In the genomic region with DNA sequence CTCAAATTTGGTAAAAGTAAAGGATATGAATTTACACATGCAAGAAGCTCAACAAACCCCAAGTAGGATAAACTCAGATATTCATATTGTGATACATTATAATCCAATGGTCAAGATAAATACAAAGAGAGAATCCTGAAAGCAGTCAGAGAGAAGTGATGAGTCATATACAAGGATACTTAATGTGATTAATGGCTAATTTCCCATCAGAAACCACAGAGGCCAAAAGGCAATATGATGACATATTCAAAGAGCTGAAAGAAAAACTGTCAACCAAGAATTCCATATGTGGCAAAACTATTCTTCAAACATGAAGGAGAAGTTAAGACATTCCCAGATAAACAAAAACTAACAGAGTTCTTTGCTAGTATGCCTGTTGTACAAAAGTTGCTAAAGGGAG, we compare ENCODE assay signal across 20 cellular contexts. TPM values are rescaled to one million over a fixed set of nuclear protein-coding genes. Genes with fewer than 3 reads are reported as not detected.
DNase-seq lines count a peak whose midpoint lies in the region; ATAC-seq, FAIRE-seq and TF ChIP-seq lines count a peak whose summit lies in the region.
"Had no signal": no experiment of that assay in that cellular context is flagged by ENCODE, and none has a peak within 500 bp of the region (broad histone marks: within the 10 kb centered on the region; RNA-seq: fewer than 3 reads in every experiment).

No MANE protein-coding gene starts in this region.

- no peaks in the 10 kb centered on the region for H3K79me2 ChIP-seq in mammary epithelial cell (ENCODE audit: insufficient read depth, low read length)
- no peaks in the 10 kb centered on the region for H3K79me2 ChIP-seq in keratinocyte (ENCODE audit: control insufficient read depth, insufficient read depth, low read length)

- H2AFZ ChIP-seq in mammary epithelial cell (ENCODE audit: low read depth, low read length) (no peak overlapping the region), keratinocyte (ENCODE audit: control insufficient read depth, low read length) (no peak overlapping the region)

- H4K20me1 ChIP-seq in mammary epithelial cell (ENCODE audit: insufficient read depth, low read length) (no peaks in the 10 kb centered on the region), keratinocyte (ENCODE audit: control insufficient read depth, extremely low read depth, insufficient read depth, low read length) (no peaks in the 10 kb centered on the region)

- DNase-seq in EH (ENCODE audit: low read depth): peak; percentile 93
- peak; percentile 33 for DNase-seq in HT1080 (ENCODE audit: low read depth)
- peak; percentile 80 for DNase-seq in mammary epithelial cell
- DNase-seq in keratinocyte (ENCODE audit: low read depth, low spot score): no peak
- no peak for DNase-seq in sciatic nerve (ENCODE audit: low spot score)
- no peak for DNase-seq in H7
- no peak for DNase-seq in NCI-H774 (lab: John Stamatoyannopoulos, UW)
- no peak for DNase-seq in activated CD4-positive, CD25-positive, alpha-beta regulatory T cell (lab: John Stamatoyannopoulos, UW)
- DNase-seq: activated CD4-positive, alpha-beta T cell treated with anti-CD3 and anti-CD28 coated beads for 36 hours; activated T-cell treated with anti-CD3 and anti-CD28 coated beads for 4 hours; erythroblast; GDM1; NCI-H69; nephron progenitor cell; RPMI8226; stimulated activated CD4-positive, alpha-beta T cell treated with anti-CD3 and anti-CD28 coated beads, Interleukin-1b, Interleukin-23, amount 100 ng/mL, for 48 hours; T-helper 2 cell had no signal

- H3K36me3 ChIP-seq in mammary epithelial cell (ENCODE audit: insufficient read depth, low read length) (no peaks in the 10 kb centered on the region), keratinocyte (ENCODE audit: control insufficient read depth in 2 of 2, extremely low read depth in 1 of 2, insufficient read depth in 2 of 2, low read length in 2 of 2) (no peaks in the 10 kb centered on the region), H7 (replicated peaks; ENCODE audit: control insufficient read depth, insufficient read depth, low read length) (no peaks in the 10 kb centered on the region)

- H3K4me1 ChIP-seq in mammary epithelial cell (ENCODE audit: insufficient read depth, low read length): peaks cover 11% of the 10 kb centered on the region
- peaks cover 3% of the 10 kb centered on the region for H3K4me1 ChIP-seq in keratinocyte (ENCODE audit: control insufficient read depth, extremely low read depth, insufficient read depth, low read length)

- ATAC-seq in sciatic nerve: no peak
- ATAC-seq: activated CD4-positive, alpha-beta T cell treated with anti-CD3 and anti-CD28 coated beads for 36 hours; activated naive CD4-positive, alpha-beta T cell treated with anti-CD3 and anti-CD28 coated beads, Interleukin-2, amount 50 U/mL, for 72 hours had no signal

- H3K9me3 ChIP-seq in mammary epithelial cell (replicated peaks; ENCODE audit: insufficient read depth, low read length) (no peaks in the 10 kb centered on the region), keratinocyte (ENCODE audit: control insufficient read depth, low read depth, low read length) (no peaks in the 10 kb centered on the region)

- no peaks in the 10 kb centered on the region for H3K27me3 ChIP-seq in mammary epithelial cell (ENCODE audit: insufficient read depth, low read length)
- no peaks in the 10 kb centered on the region for H3K27me3 ChIP-seq in keratinocyte (ENCODE audit: control insufficient read depth, extremely low read depth, insufficient read depth, low read length)
- no peaks in the 10 kb centered on the region for H3K27me3 ChIP-seq in H7 (ENCODE audit: control insufficient read depth, insufficient read depth, low read length)

- H3K4me3 ChIP-seq in mammary epithelial cell (replicated peaks in 1 of 3; ENCODE audit: insufficient read depth in 1 of 3, low read depth in 2 of 3, low read length in 3 of 3): no peak overlapping the region
- H3K4me3 ChIP-seq in keratinocyte (ENCODE audit: control insufficient read depth in 2 of 3, extremely low read depth in 1 of 3, insufficient read depth in 2 of 3, low read depth in 1 of 3, low read length in 3 of 3): no peak overlapping the region
- H3K4me3 ChIP-seq in H7 (ENCODE audit: insufficient read depth, low read depth, low read length): no peak overlapping the region
- H3K4me3 ChIP-seq: lung had no signal

- in situ Hi-C loops in mammary epithelial cell (cut with MboI; ENCODE audit: low sequenced_read_pairs in 2 of 2): loop anchor here in 1 of 2 donors (25.0 kb wide), 1 partner anchor 448 kb away; a partner anchor contains a TSS

- dilution Hi-C loops in mammary epithelial cell (cut with HindIII; ENCODE audit: low sequenced_read_pairs): no loop called here
- dilution Hi-C loops in keratinocyte (cut with MboI; ENCODE audit: extremely low pct_ligation_motif_present, low sequenced_read_pairs): no loop called here

- peak overlapping the region; percentile 2 for H3K4me2 ChIP-seq in mammary epithelial cell (ENCODE audit: insufficient read depth, low read depth, low read length)
- no peak overlapping the region for H3K4me2 ChIP-seq in keratinocyte (ENCODE audit: control insufficient read depth, extremely low read depth, insufficient read depth, low read depth, low read length)

- no TSS peak for BruUV-seq in mammary epithelial cell (replicated peaks; lab: Mats Ljungman, UMichigan)

- H3K27ac ChIP-seq in mammary epithelial cell (ENCODE audit: insufficient read depth, low read depth, low read length) (no peak overlapping the region), keratinocyte (ENCODE audit: control insufficient read depth, insufficient read depth, low read length) (no peak overlapping the region)

- H3K9ac ChIP-seq in mammary epithelial cell (ENCODE audit: insufficient read depth, low read length) (no peak overlapping the region), keratinocyte (ENCODE audit: control insufficient read depth, extremely low read depth, insufficient read depth, low read length) (no peak overlapping the region)

- CTCF ChIA-PET in mammary epithelial cell (lab: Charles Lee; ENCODE audit: low non-redundant PET): no interaction called here

- peak; percentile 73 for FAIRE-seq in keratinocyte (lab: Jason Lieb, UNC)
- FAIRE-seq: colon had no signal

- intact Hi-C loops in mammary epithelial cell (cut with micrococcal nuclease) (no loop called here), sciatic nerve (cut with DNase I) (no loop called here)

- no peaks in the 10 kb centered on the region for H3K9me1 ChIP-seq in keratinocyte (ENCODE audit: control insufficient read depth, extremely low read depth, insufficient read depth, low read length)

- TF ChIP-seq CTCF in mammary epithelial cell (conservative IDR thresholded peaks at IDR 0.05 in 1 of 2, IDR thresholded peaks at IDR 0.05 in 1 of 2; ENCODE audit: extremely low read depth in 1 of 2, insufficient read depth in 1 of 2, low read depth in 1 of 2, low read length in 2 of 2): no peak
- no peak for TF ChIP-seq CTCF in keratinocyte (optimal IDR thresholded peaks at IDR 0.05 in 1 of 3, IDR thresholded peaks at IDR 0.05 in 1 of 3, conservative IDR thresholded peaks at IDR 0.05 in 1 of 3; ENCODE audit: extremely low read depth in 1 of 3, insufficient read depth in 2 of 3, low read length in 3 of 3)

RNA-seq across cellular contexts. Expression of a gene that starts 19.5 kb away (rescaled TPM):
- total RNA-seq in HT1080 (2014; rRNA removed; shearing (Covaris generic)): 6.3 and 13.6 TPM in 2 replicates
- 15.1 and 18.1 TPM in 2 replicates for polyA plus RNA-seq in HT1080 (2015; cell fraction: cytosol; rRNA removed)
- 32.5 and 34.2 TPM in 2 replicates for polyA plus RNA-seq in HT1080 (2015; cell fraction: nucleus; rRNA removed)
- 10 to 100 TPM in 1 of 2 donors, 1 to 10 TPM in 1; 5.3 to 14.9 TPM for total RNA-seq in mammary epithelial cell
- 9.0 TPM for polyA plus RNA-seq in mammary epithelial cell
- 24.6 TPM for polyA minus RNA-seq in mammary epithelial cell
- polyA plus RNA-seq in keratinocyte: 3.7 to 16.4 TPM (median 6.2 TPM) in 3 replicates
- polyA plus RNA-seq in keratinocyte (2011; ENCODE audit: low read depth): 1.5 TPM
- polyA plus RNA-seq in keratinocyte (2011; cell fraction: cytosol; rRNA removed): 5.1 and 5.5 TPM in 2 replicates
- polyA plus RNA-seq in keratinocyte (2011; cell fraction: nucleus; rRNA removed): 10.1 and 10.5 TPM in 2 replicates
- polyA plus RNA-seq in keratinocyte (2012; ENCODE audit: low replicate concordance): 3.0 and 14.7 TPM in 2 replicates
- 4.8 to 17.6 TPM (median 13.9 TPM) in 3 replicates for polyA minus RNA-seq in keratinocyte
- 2.1 TPM for polyA minus RNA-seq in keratinocyte (2011; cell fraction: cytosol; rRNA and poly(A)+ RNA removed)
- polyA minus RNA-seq in keratinocyte (2011; cell fraction: nucleus; rRNA and poly(A)+ RNA removed): 8.0 and 9.3 TPM in 2 replicates
- total RNA-seq in sciatic nerve: 52.2 TPM
- total RNA-seq in H7 (2014; rRNA removed; shearing (Covaris generic)): 4.5 and 6.5 TPM in 2 replicates

RNA-seq across cellular contexts. Expression of a gene that starts 33.2 kb away (rescaled TPM):
- not detected in 2 replicates for total RNA-seq in HT1080 (2014; rRNA removed; shearing (Covaris generic))
- not detected in 2 replicates for polyA plus RNA-seq in HT1080 (2015; cell fraction: cytosol; rRNA removed)
- polyA plus RNA-seq in HT1080 (2015; cell fraction: nucleus; rRNA removed): not detected in 2 replicates
- not detected for total RNA-seq in mammary epithelial cell
- not detected for polyA plus RNA-seq in mammary epithelial cell
- polyA minus RNA-seq in mammary epithelial cell: not detected
- polyA plus RNA-seq in keratinocyte: not detected in 3 replicates
- polyA plus RNA-seq in keratinocyte (2011; ENCODE audit: low read depth): not detected
- polyA plus RNA-seq in keratinocyte (2011; cell fraction: cytosol; rRNA removed): not detected in 2 replicates
- polyA plus RNA-seq in keratinocyte (2011; cell fraction: nucleus; rRNA removed): not detected in 2 replicates
- not detected in 2 replicates for polyA plus RNA-seq in keratinocyte (2012; ENCODE audit: low replicate concordance)
- polyA minus RNA-seq in keratinocyte: not detected in 3 replicates
- polyA minus RNA-seq in keratinocyte (2011; cell fraction: cytosol; rRNA and poly(A)+ RNA removed): not detected
- polyA minus RNA-seq in keratinocyte (2011; cell fraction: nucleus; rRNA and poly(A)+ RNA removed): not detected in 2 replicates
- not detected for total RNA-seq in sciatic nerve
- not detected in 2 replicates for total RNA-seq in H7 (2014; rRNA removed; shearing (Covaris generic))
- total RNA-seq: activated naive CD4-positive, alpha-beta T cell treated with anti-CD3 and anti-CD28 coated beads, Interleukin-2, amount 50 U/mL, for 72 hours; lung had no signal
- polyA plus RNA-seq: lung had no signal

RNA-seq across cellular contexts. Expression of a gene that starts 46.7 kb away (rescaled TPM):
- total RNA-seq in HT1080 (2014; rRNA removed; shearing (Covaris generic)): 10.8 and 12.1 TPM in 2 replicates
- 7.7 and 12.3 TPM in 2 replicates for polyA plus RNA-seq in HT1080 (2015; cell fraction: cytosol; rRNA removed)
- polyA plus RNA-seq in HT1080 (2015; cell fraction: nucleus; rRNA removed): 20.5 and 20.6 TPM in 2 replicates
- 10 to 100 TPM; 29.8 to 56.9 TPM for total RNA-seq in mammary epithelial cell
- 18.1 TPM for polyA plus RNA-seq in mammary epithelial cell
- 25.4 TPM for polyA minus RNA-seq in mammary epithelial cell
- polyA plus RNA-seq in keratinocyte: 14.8 to 26.3 TPM (median 18.2 TPM) in 3 replicates
- polyA plus RNA-seq in keratinocyte (2011; ENCODE audit: low read depth): 115 TPM
- polyA plus RNA-seq in keratinocyte (2011; cell fraction: cytosol; rRNA removed): 15.0 and 22.7 TPM in 2 replicates
- polyA plus RNA-seq in keratinocyte (2011; cell fraction: nucleus; rRNA removed): 27.6 and 31.2 TPM in 2 replicates
- polyA plus RNA-seq in keratinocyte (2012; ENCODE audit: low replicate concordance): 18.8 and 24.1 TPM in 2 replicates
- polyA minus RNA-seq in keratinocyte: 20.1 to 53.7 TPM (median 24.6 TPM) in 3 replicates
- 24.0 TPM for polyA minus RNA-seq in keratinocyte (2011; cell fraction: cytosol; rRNA and poly(A)+ RNA removed)
- polyA minus RNA-seq in keratinocyte (2011; cell fraction: nucleus; rRNA and poly(A)+ RNA removed): 19.9 and 34.5 TPM in 2 replicates
- total RNA-seq in sciatic nerve: 31.5 TPM
- total RNA-seq in H7 (2014; rRNA removed; shearing (Covaris generic)): 11.4 and 19.5 TPM in 2 replicates

Comparison
In these comparisons a context has a peak if more than half of its experiments do, and no peak if none do; other contexts are left out.
1. DNase-seq: peak in EH (single experiment), HT1080 (single experiment) and mammary epithelial cell (single experiment); none in keratinocyte (single experiment), sciatic nerve (single experiment), H7 (single experiment), NCI-H774 (single experiment) and activated CD4-positive, CD25-positive, alpha-beta regulatory T cell (0 of 4).